28 cellular contexts compared by ENCODE assay signal in the genomic region with DNA sequence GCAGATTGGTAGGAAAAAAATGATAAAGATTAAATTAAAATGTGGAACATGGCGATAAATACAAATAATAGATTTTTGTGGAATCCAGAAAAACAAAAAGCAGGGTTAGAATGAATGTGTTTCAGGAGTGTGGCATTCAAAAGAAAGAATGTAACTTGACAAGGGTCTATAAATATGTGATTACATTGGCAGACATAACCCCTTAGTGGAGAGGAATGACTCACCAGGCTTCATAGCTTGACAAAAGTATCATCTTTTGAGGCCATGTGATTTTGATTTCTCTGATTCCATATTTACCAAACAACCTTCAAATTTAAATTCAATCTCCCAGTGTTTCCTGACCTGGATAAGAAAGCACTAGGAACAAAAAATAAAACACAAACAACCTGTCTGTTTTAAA.
DNase-seq lines count a peak whose midpoint lies in the region; ATAC-seq, FAIRE-seq and TF ChIP-seq lines count a peak whose summit lies in the region.
"Had no signal": no experiment of that assay in that cellular context is flagged by ENCODE, and none has a peak within 500 bp of the region (broad histone marks: within the 10 kb centered on the region; RNA-seq: fewer than 3 reads in every experiment).

No MANE protein-coding gene starts in this region.

- FAIRE-seq in urothelium cell line (lab: Jason Lieb, UNC), result no peak
- FAIRE-seq: HTR-8/SVneo had no signal

- DNase-seq in NCI-H748 (lab: John Stamatoyannopoulos, UW; ENCODE audit: unreplicated experiment) (peak; percentile 5), NCI-H748 treated with DMSO at 0.1 percent for 48 hours (lab: John Stamatoyannopoulos, UW) (no peak), NCI-H146 (lab: John Stamatoyannopoulos, UW) (peak; percentile 19), choroid plexus epithelial cell (ENCODE audit: low read depth) (peak; percentile 48), urothelium cell line (ENCODE audit: low spot score) (peak; percentile 12), SHP77 (lab: John Stamatoyannopoulos, UW) (no peak), caudate nucleus (lab: John Stamatoyannopoulos, UW) (no peak)
- DNase-seq: activated CD4-positive, alpha-beta memory T cell treated with anti-CD3 and anti-CD28 coated beads for 36 hours; activated gamma-delta T cell treated with Interleukin-2 at 50 U/mL for 16 hours; activated T-cell treated with anti-CD3 and anti-CD28 coated beads for 4 hours; adrenal gland; CD4-positive, CD25-positive, alpha-beta regulatory T cell; effector CD4-positive, alpha-beta T cell; glutamatergic neuron; H7; Kasumi-1; left colon; natural killer cell; NCI-H1092 treated with DMSO at 0.1 percent for 48 hours; NCI-H226; ovary; right cardiac atrium; stimulated activated CD4-positive, alpha-beta T cell treated with anti-CD3 and anti-CD28 coated beads, Interleukin-15, amount 100 ng/mL, for 24 hours; T-helper 2 cell had no signal

- no peak for TF ChIP-seq CTCF in choroid plexus epithelial cell (conservative IDR thresholded peaks at IDR 0.05; ENCODE audit: low read depth, low read length)

- no peak overlapping the region for H3K4me3 ChIP-seq in choroid plexus epithelial cell (ENCODE audit: low read depth, low read length)
- H3K4me3 ChIP-seq: adrenal gland, ovary, vagina had no signal

- no peak for ATAC-seq in HG03280 (IDR thresholded peaks at IDR 0.05; ENCODE audit: unreplicated experiment)
- ATAC-seq: esophagus mucosa, natural killer cell, right cardiac atrium had no signal

- no peak overlapping the region for H3K27ac ChIP-seq in caudate nucleus (ENCODE audit: low read depth, low read length)
- H3K27ac ChIP-seq: adrenal gland, ovary, vagina had no signal

Comparison
In these comparisons a context has a peak if more than half of its experiments do, and no peak if none do; other contexts are left out.
1. DNase-seq: peak in NCI-H748 (single experiment), NCI-H146 (single experiment), choroid plexus epithelial cell (single experiment) and urothelium cell line (single experiment); none in NCI-H748 treated with DMSO at 0.1 percent for 48 hours (single experiment), SHP77 (0 of 2) and caudate nucleus (0 of 61).